15 cellular contexts compared by ENCODE assay signal in genomic region chr5:103894882-103895281, GRCh38.
DNase-seq lines count a peak whose midpoint lies in the region; ATAC-seq and TF ChIP-seq lines count a peak whose summit lies in the region.
"Had no signal": no experiment of that assay in that cellular context is flagged by ENCODE, and none has a peak within 500 bp of the region (broad histone marks: within the 10 kb centered on the region; RNA-seq: fewer than 3 reads in every experiment).

No MANE protein-coding gene starts in this region.

- no TSS peak for BruUV-seq in PC-3 (replicated peaks; lab: Mats Ljungman, UMichigan)

- H3F3A ChIP-seq in PC-3 (ENCODE audit: low read length, unreplicated experiment), result no peaks in the 10 kb centered on the region

- H2AFZ ChIP-seq in PC-3 (ENCODE audit: low read length), result no peak overlapping the region
- H2AFZ ChIP-seq in fibroblast of lung (ENCODE audit: low read length), result no peak overlapping the region

- H3K27ac ChIP-seq in PC-3 (ENCODE audit: low read length), result no peak overlapping the region
- no peak overlapping the region for H3K27ac ChIP-seq in fibroblast of lung (ENCODE audit: insufficient read depth, low read length)
- no peak overlapping the region for H3K27ac ChIP-seq in stomach
- H3K27ac ChIP-seq in left ventricle myocardium inferior (replicated peaks), result no peak overlapping the region
- H3K27ac ChIP-seq: gastrocnemius medialis had no signal

- H3K4me3 ChIP-seq in PC-3 (ENCODE audit: low read length) (no peak overlapping the region), fibroblast of lung (replicated peaks in 1 of 4; ENCODE audit: control extremely low read depth in 1 of 4, insufficient read depth in 1 of 4, low read depth in 3 of 4, low read length in 4 of 4) (no peak overlapping the region), stomach (no peak overlapping the region), left ventricle myocardium inferior (no peak overlapping the region)
- H3K4me3 ChIP-seq: gastrocnemius medialis had no signal

- ATAC-seq in PC-3 (0 out of 2 replicates have a peak, but pooled peaks have one; percentile 15), HG03571 (IDR thresholded peaks at IDR 0.05; ENCODE audit: unreplicated experiment) (no peak)
- ATAC-seq: activated CD4-positive, alpha-beta T cell treated with anti-CD3 and anti-CD28 coated beads for 36 hours; gastrocnemius medialis had no signal

- H3K27me3 ChIP-seq in PC-3 (ENCODE audit: low read length) (no peaks in the 10 kb centered on the region), fibroblast of lung (ENCODE audit: control insufficient read depth, insufficient read depth, low read length) (no peaks in the 10 kb centered on the region), stomach (no peaks in the 10 kb centered on the region), left ventricle myocardium inferior (ENCODE audit: low read depth) (no peaks in the 10 kb centered on the region)
- H3K27me3 ChIP-seq: gastrocnemius medialis had no signal

- no peak overlapping the region for H3K9ac ChIP-seq in PC-3 (ENCODE audit: low read length)
- H3K9ac ChIP-seq in fibroblast of lung (ENCODE audit: insufficient read depth, low read length), result no peak overlapping the region

- CTCF ChIA-PET in PC-3 (lab: Charles Lee), result no interaction called here

- TF ChIP-seq CTCF in PC-3 (conservative IDR thresholded peaks at IDR 0.05; ENCODE audit: low read depth, low read length) (no peak), fibroblast of lung (conservative IDR thresholded peaks at IDR 0.05 in 1 of 2, IDR thresholded peaks at IDR 0.05 in 1 of 2; ENCODE audit: low read depth in 1 of 2, low read length in 2 of 2) (no peak), stomach (IDR thresholded peaks at IDR 0.05) (no peak), left ventricle myocardium inferior (IDR thresholded peaks at IDR 0.05; ENCODE audit: borderline replicate concordance) (no peak)

- H3K9me3 Mint-ChIP-seq in immature natural killer cell, result peaks cover 0 to 32% (median 16%) of the 10 kb centered on the region in 6 donors

- peaks cover 0 to 2% (median 2%) of the 10 kb centered on the region in 3 donors for H3K27me3 Mint-ChIP-seq in immature natural killer cell (ENCODE audit: low read depth in 3 of 3)
- H3K27me3 Mint-ChIP-seq: activated CD4-positive, alpha-beta T cell treated with anti-CD3 and anti-CD28 coated beads for 36 hours had no signal

- no peak overlapping the region for H3K4me3 Mint-ChIP-seq in immature natural killer cell
- H3K4me3 Mint-ChIP-seq: activated CD4-positive, alpha-beta T cell treated with anti-CD3 and anti-CD28 coated beads for 36 hours had no signal

- DNase-seq in GM03348 (ENCODE audit: low spot score) (peak; percentile 56), PC-3 (no peak), fibroblast of lung (ENCODE audit: low read depth in 2 of 2) (peak; percentile 4 to 44), posterior cingulate gyrus (peak in 8 of 10 donors; percentile 15 to 88 (median 58)), stomach (no peak), immature natural killer cell (no peak), left ventricle myocardium inferior (no peak)
- DNase-seq: activated CD4-positive, alpha-beta T cell treated with anti-CD3 and anti-CD28 coated beads for 36 hours; activated effector memory CD4-positive, alpha-beta T cell treated with anti-CD3 and anti-CD28 coated beads, Interleukin-2, amount 50 U/mL, for 16 hours; cerebellar nuclear complex; COR-L47; gastrocnemius medialis; NCI-H345; small intestine had no signal

- intact Hi-C loops in PC-3 (cut with micrococcal nuclease), result no loop called here
- intact Hi-C loops in posterior cingulate gyrus (cut with DNase I), result no loop called here
- intact Hi-C loops in stomach (cut with DNase I; ENCODE audit: low total_unique reads), result no loop called here
- intact Hi-C loops in left ventricle myocardium inferior (cut with micrococcal nuclease), result no loop called here

- no peak for TF ChIP-seq POLR2A in stomach (IDR thresholded peaks at IDR 0.05)

- H3K36me3 Mint-ChIP-seq in immature natural killer cell, result no peaks in the 10 kb centered on the region

- H3K4me1 ChIP-seq in PC-3 (ENCODE audit: insufficient read depth, low read length) (peaks cover under 1% of the 10 kb centered on the region; the same call in 1 of the 2 replicates), fibroblast of lung (ENCODE audit: control insufficient read depth, extremely low read depth, insufficient read depth, low read length) (no peaks in the 10 kb centered on the region), stomach (no peaks in the 10 kb centered on the region), left ventricle myocardium inferior (no peaks in the 10 kb centered on the region)
- H3K4me1 ChIP-seq: gastrocnemius medialis had no signal

- H3K4me1 Mint-ChIP-seq in immature natural killer cell, result no peaks in the 10 kb centered on the region
- H3K4me1 Mint-ChIP-seq: activated CD4-positive, alpha-beta T cell treated with anti-CD3 and anti-CD28 coated beads for 36 hours had no signal

- H3K27ac Mint-ChIP-seq in immature natural killer cell, result no peak overlapping the region
- H3K27ac Mint-ChIP-seq: activated CD4-positive, alpha-beta T cell treated with anti-CD3 and anti-CD28 coated beads for 36 hours had no signal

- no peaks in the 10 kb centered on the region for H3K9me3 ChIP-seq in PC-3 (ENCODE audit: low read length)
- H3K9me3 ChIP-seq in fibroblast of lung (ENCODE audit: control insufficient read depth, insufficient read depth, low read depth, low read length), result no peaks in the 10 kb centered on the region
- peaks cover 0 to 3% (median 2%) of the 10 kb centered on the region in 4 donors for H3K9me3 ChIP-seq in stomach
- peaks cover 13% of the 10 kb centered on the region for H3K9me3 ChIP-seq in left ventricle myocardium inferior (replicated peaks)
- H3K9me3 ChIP-seq: gastrocnemius medialis had no signal

- H3K79me2 ChIP-seq in PC-3 (ENCODE audit: low read length) (no peaks in the 10 kb centered on the region), fibroblast of lung (ENCODE audit: control insufficient read depth, insufficient read depth, low read length) (no peaks in the 10 kb centered on the region)

- H3K4me2 ChIP-seq in PC-3 (ENCODE audit: low read length) (no peak overlapping the region), fibroblast of lung (ENCODE audit: extremely low read depth, insufficient read depth, low read length) (no peak overlapping the region)

- H4K20me1 ChIP-seq in PC-3 (ENCODE audit: low read length) (no peaks in the 10 kb centered on the region), fibroblast of lung (ENCODE audit: control insufficient read depth, extremely low read depth, insufficient read depth, low read length) (no peaks in the 10 kb centered on the region)

- peaks cover 4% of the 10 kb centered on the region; the same call in 1 of the 2 replicates for H3K9me2 ChIP-seq in PC-3 (replicated peaks; ENCODE audit: low read length)

- H3K36me3 ChIP-seq in PC-3 (ENCODE audit: low read depth, low read length) (no peaks in the 10 kb centered on the region), fibroblast of lung (ENCODE audit: control insufficient read depth, insufficient read depth, low read length) (no peaks in the 10 kb centered on the region), stomach (no peaks in the 10 kb centered on the region), left ventricle myocardium inferior (no peaks in the 10 kb centered on the region)
- H3K36me3 ChIP-seq: gastrocnemius medialis had no signal

- POLR2A ChIA-PET in PC-3 (lab: Charles Lee; ENCODE audit: unreplicated experiment), result no interaction called here

- no peak for TF ChIP-seq EP300 in stomach (IDR thresholded peaks at IDR 0.05)

Comparison
In these comparisons a context has a peak if more than half of its experiments do, and no peak if none do; other contexts are left out.
1. DNase-seq: peak in GM03348 (single experiment), fibroblast of lung (2 of 2) and posterior cingulate gyrus (8 of 10); none in PC-3 (single experiment), stomach (single experiment), immature natural killer cell (0 of 3) and left ventricle myocardium inferior (single experiment).